8 cellular contexts compared by ENCODE assay signal in genomic region chr11:83156996-83157754, GRCh38. TPM values are rescaled to one million over a fixed set of nuclear protein-coding genes. Genes with fewer than 3 reads are reported as not detected.
DNase-seq lines count a peak whose midpoint lies in the region; ATAC-seq, FAIRE-seq and TF ChIP-seq lines count a peak whose summit lies in the region.

A gene with protein sequence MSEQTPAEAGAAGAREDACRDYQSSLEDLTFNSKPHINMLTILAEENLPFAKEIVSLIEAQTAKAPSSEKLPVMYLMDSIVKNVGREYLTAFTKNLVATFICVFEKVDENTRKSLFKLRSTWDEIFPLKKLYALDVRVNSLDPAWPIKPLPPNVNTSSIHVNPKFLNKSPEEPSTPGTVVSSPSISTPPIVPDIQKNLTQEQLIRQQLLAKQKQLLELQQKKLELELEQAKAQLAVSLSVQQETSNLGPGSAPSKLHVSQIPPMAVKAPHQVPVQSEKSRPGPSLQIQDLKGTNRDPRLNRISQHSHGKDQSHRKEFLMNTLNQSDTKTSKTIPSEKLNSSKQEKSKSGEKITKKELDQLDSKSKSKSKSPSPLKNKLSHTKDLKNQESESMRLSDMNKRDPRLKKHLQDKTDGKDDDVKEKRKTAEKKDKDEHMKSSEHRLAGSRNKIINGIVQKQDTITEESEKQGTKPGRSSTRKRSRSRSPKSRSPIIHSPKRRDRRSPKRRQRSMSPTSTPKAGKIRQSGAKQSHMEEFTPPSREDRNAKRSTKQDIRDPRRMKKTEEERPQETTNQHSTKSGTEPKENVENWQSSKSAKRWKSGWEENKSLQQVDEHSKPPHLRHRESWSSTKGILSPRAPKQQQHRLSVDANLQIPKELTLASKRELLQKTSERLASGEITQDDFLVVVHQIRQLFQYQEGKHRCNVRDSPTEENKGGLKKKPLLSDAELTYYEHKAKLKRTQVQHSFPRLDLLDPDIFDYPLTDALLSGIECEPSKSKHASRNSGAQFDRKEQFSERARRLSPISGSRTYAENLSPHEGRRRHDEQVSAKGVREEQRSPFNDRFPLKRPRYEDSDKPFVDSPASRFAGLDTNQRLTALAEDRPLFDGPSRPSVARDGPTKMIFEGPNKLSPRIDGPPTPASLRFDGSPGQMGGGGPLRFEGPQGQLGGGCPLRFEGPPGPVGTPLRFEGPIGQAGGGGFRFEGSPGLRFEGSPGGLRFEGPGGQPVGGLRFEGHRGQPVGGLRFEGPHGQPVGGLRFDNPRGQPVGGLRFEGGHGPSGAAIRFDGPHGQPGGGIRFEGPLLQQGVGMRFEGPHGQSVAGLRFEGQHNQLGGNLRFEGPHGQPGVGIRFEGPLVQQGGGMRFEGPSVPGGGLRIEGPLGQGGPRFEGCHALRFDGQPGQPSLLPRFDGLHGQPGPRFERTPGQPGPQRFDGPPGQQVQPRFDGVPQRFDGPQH (N-terminal part only) (plus strand): TSS chr11:83157131. CDS start chr11:83157440, 309 bp downstream.

- peak within 1 kb of the TSS; percentile 100 for H3K27ac Mint-ChIP-seq in stimulated activated naive B cell treated with anti-CD40 and anti-IgM and Interleukin-4, amounts not matched to agents 10 μg/mL and 1 μg/mL and 100 μg/mL, for 72 hours

- H3K27ac ChIP-seq in brain microvascular endothelial cell (peak within 1 kb of the TSS; percentile 99), keratinocyte (ENCODE audit: control insufficient read depth, insufficient read depth, low read length) (peak within 1 kb of the TSS; percentile 98)

- TF ChIP-seq CTCF in brain microvascular endothelial cell (IDR thresholded peaks at IDR 0.05; ENCODE audit: low read depth, low read length, missing control alignments) = no peak
- TF ChIP-seq CTCF in keratinocyte (optimal IDR thresholded peaks at IDR 0.05 in 1 of 3, IDR thresholded peaks at IDR 0.05 in 1 of 3, conservative IDR thresholded peaks at IDR 0.05 in 1 of 3; ENCODE audit: extremely low read depth in 1 of 3, insufficient read depth in 2 of 3, low read length in 3 of 3) = no peak

- H3K27me3 Mint-ChIP-seq in stimulated activated naive B cell treated with anti-CD40 and anti-IgM and Interleukin-4, amounts not matched to agents 10 μg/mL and 1 μg/mL and 100 μg/mL, for 72 hours = no peaks in the 10 kb centered on the region

- no peaks in the 10 kb centered on the region for H3K9me3 Mint-ChIP-seq in stimulated activated naive B cell treated with anti-CD40 and anti-IgM and Interleukin-4, amounts not matched to agents 10 μg/mL and 1 μg/mL and 100 μg/mL, for 72 hours

- peak; percentile 3 for ATAC-seq in GM21529 (IDR thresholded peaks at IDR 0.05; ENCODE audit: unreplicated experiment)
- peak; percentile 14 to 17 for ATAC-seq in stimulated activated naive B cell treated with anti-CD40 and anti-IgM and Interleukin-4, amounts not matched to agents 10 μg/mL and 1 μg/mL and 100 μg/mL, for 72 hours (replicated peaks)

- H3K9me1 ChIP-seq in keratinocyte (ENCODE audit: control insufficient read depth, extremely low read depth, insufficient read depth, low read length) = no peaks in the 10 kb centered on the region

- H4K20me1 ChIP-seq in keratinocyte (ENCODE audit: control insufficient read depth, extremely low read depth, insufficient read depth, low read length) = peaks cover 20% of the 10 kb centered on the region

- FAIRE-seq in keratinocyte (lab: Jason Lieb, UNC) = no peak

- peak; percentile 99 for DNase-seq in COLO668 (lab: John Stamatoyannopoulos, UW; ENCODE audit: unreplicated experiment)
- DNase-seq in LHCN-M2 (ENCODE audit: low read depth) = no peak
- DNase-seq in brain microvascular endothelial cell = peak; percentile 100
- DNase-seq in keratinocyte (ENCODE audit: low read depth, low spot score) = no peak
- no peak for DNase-seq in stimulated activated naive B cell treated with anti-CD40 and anti-IgM and Interleukin-4, amounts not matched to agents 10 μg/mL and 1 μg/mL and 100 μg/mL, for 72 hours
- no peak for DNase-seq in activated CD4-positive, alpha-beta T cell treated with anti-CD3 and anti-CD28 coated beads, Interleukin-2, amount 50 U/mL, for 1 hour
- no peak for DNase-seq in KBM-7

- in situ Hi-C loops in brain microvascular endothelial cell (cut with HindIII; ENCODE audit: low pct_ligation_motif_present, low sequenced_read_pairs) (loop anchor here (25.0 kb wide), 2 partner anchors 95 to 245 kb away; partner anchors contain the start of genes DDIAS, PRCP and RAB30), KBM-7 (cut with MboI; ENCODE audit: low pct_unique_long_range_greater_than_20kb, low sequenced_read_pairs) (no loop called here)

- peak within 1 kb of the TSS; percentile 95 for H3K4me3 ChIP-seq in brain microvascular endothelial cell (ENCODE audit: low read depth, low read length)
- peak within 1 kb of the TSS; percentile 93 to 100 (median 96) for H3K4me3 ChIP-seq in keratinocyte (ENCODE audit: control insufficient read depth in 2 of 3, extremely low read depth in 1 of 3, insufficient read depth in 2 of 3, low read depth in 1 of 3, low read length in 3 of 3)

- peak within 1 kb of the TSS; percentile 93 for H3K4me2 ChIP-seq in keratinocyte (ENCODE audit: control insufficient read depth, extremely low read depth, insufficient read depth, low read depth, low read length)

- H3K36me3 Mint-ChIP-seq in stimulated activated naive B cell treated with anti-CD40 and anti-IgM and Interleukin-4, amounts not matched to agents 10 μg/mL and 1 μg/mL and 100 μg/mL, for 72 hours = peaks cover 43 to 50% of the 10 kb centered on the region in 2 donors

- H3K4me1 Mint-ChIP-seq in stimulated activated naive B cell treated with anti-CD40 and anti-IgM and Interleukin-4, amounts not matched to agents 10 μg/mL and 1 μg/mL and 100 μg/mL, for 72 hours = peaks cover 18 to 35% of the 10 kb centered on the region in 2 donors

- peaks cover 52% of the 10 kb centered on the region for H3K79me2 ChIP-seq in keratinocyte (ENCODE audit: control insufficient read depth, insufficient read depth, low read length)

- dilution Hi-C loops in keratinocyte (cut with MboI; ENCODE audit: extremely low pct_ligation_motif_present, low sequenced_read_pairs) = no loop called here

- H3K36me3 ChIP-seq in brain microvascular endothelial cell (replicated peaks) (peaks cover 19% of the 10 kb centered on the region), keratinocyte (ENCODE audit: control insufficient read depth in 2 of 2, extremely low read depth in 1 of 2, insufficient read depth in 2 of 2, low read length in 2 of 2) (peaks cover 0 to 19% of the 10 kb centered on the region in 2 experiments)

- peak within 1 kb of the TSS; percentile 64 for H2AFZ ChIP-seq in keratinocyte (ENCODE audit: control insufficient read depth, low read length)

- H3K9me3 ChIP-seq in keratinocyte (ENCODE audit: control insufficient read depth, low read depth, low read length) = no peaks in the 10 kb centered on the region

- peak within 1 kb of the TSS; percentile 98 for H3K9ac ChIP-seq in keratinocyte (ENCODE audit: control insufficient read depth, extremely low read depth, insufficient read depth, low read length)

- peaks cover 23% of the 10 kb centered on the region for H3K4me1 ChIP-seq in keratinocyte (ENCODE audit: control insufficient read depth, extremely low read depth, insufficient read depth, low read length)

- H3K4me3 Mint-ChIP-seq in stimulated activated naive B cell treated with anti-CD40 and anti-IgM and Interleukin-4, amounts not matched to agents 10 μg/mL and 1 μg/mL and 100 μg/mL, for 72 hours = peak within 1 kb of the TSS; percentile 98 to 100

- H3K27me3 ChIP-seq in brain microvascular endothelial cell (replicated peaks) = no peaks in the 10 kb centered on the region
- H3K27me3 ChIP-seq in keratinocyte (ENCODE audit: control insufficient read depth, extremely low read depth, insufficient read depth, low read length) = no peaks in the 10 kb centered on the region

RNA-seq across cellular contexts. Expression of the gene that starts here (rescaled TPM):
- total RNA-seq in LHCN-M2 (2014; rRNA removed) = 37.2 and 42.6 TPM in 2 replicates
- polyA plus RNA-seq in LHCN-M2 (2012) = 11.5 TPM
- 16.3 to 32.8 TPM (median 25.8 TPM) in 3 replicates for polyA plus RNA-seq in keratinocyte
- 197 TPM for polyA plus RNA-seq in keratinocyte (2011; ENCODE audit: low read depth)
- 6.4 and 15.7 TPM in 2 replicates for polyA plus RNA-seq in keratinocyte (2011; cell fraction: cytosol; rRNA removed)
- polyA plus RNA-seq in keratinocyte (2011; cell fraction: nucleus; rRNA removed) = 67.5 and 84.3 TPM in 2 replicates
- 9.6 and 34.0 TPM in 2 replicates for polyA plus RNA-seq in keratinocyte (2012; ENCODE audit: low replicate concordance)
- polyA minus RNA-seq in keratinocyte = 6.8 to 68.1 TPM (median 18.0 TPM) in 3 replicates
- 14.0 TPM for polyA minus RNA-seq in keratinocyte (2011; cell fraction: cytosol; rRNA and poly(A)+ RNA removed)
- 27.6 and 45.1 TPM in 2 replicates for polyA minus RNA-seq in keratinocyte (2011; cell fraction: nucleus; rRNA and poly(A)+ RNA removed)

Comparison
In these comparisons a context has a peak if more than half of its experiments do, and no peak if none do; other contexts are left out.
1. DNase-seq: peak in COLO668 (single experiment) and brain microvascular endothelial cell (single experiment); none in LHCN-M2 (single experiment), keratinocyte (single experiment), stimulated activated naive B cell treated with anti-CD40 and anti-IgM and Interleukin-4, amounts not matched to agents 10 μg/mL and 1 μg/mL and 100 μg/mL, for 72 hours (single experiment), activated CD4-positive, alpha-beta T cell treated with anti-CD3 and anti-CD28 coated beads, Interleukin-2, amount 50 U/mL, for 1 hour (single experiment) and KBM-7 (single experiment).